In the genomic region with DNA sequence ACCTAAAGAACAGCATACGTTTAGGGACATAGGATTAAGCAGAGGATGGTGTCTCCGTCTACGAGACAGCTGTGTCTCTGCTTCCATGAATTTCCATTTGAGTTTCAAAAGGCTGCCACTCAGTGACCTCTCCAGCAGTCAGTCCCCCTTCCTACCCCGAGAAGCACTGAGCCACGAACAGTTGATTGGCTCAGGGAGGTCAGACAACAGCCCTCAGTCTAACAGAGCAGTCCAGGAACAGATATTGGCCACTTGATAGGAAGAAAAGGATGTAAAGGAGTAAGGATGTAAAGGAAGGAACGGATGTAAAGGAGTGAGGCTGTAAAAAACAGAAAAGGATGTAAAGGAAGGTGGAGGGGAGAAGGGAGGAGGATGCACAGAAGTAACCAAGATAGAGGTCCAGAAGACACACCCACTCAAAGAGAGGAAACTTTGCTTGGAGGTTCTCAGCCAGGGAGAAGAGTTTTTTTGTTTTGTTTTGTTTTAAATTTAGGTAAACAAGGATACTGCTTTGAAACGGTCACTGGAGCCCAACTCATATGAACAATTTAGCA, we compare ENCODE assay signal across 8 cellular contexts. TPM values are rescaled to one million over a fixed set of nuclear protein-coding genes. Genes with fewer than 3 reads are reported as not detected.
A peak's percentile ranks its signal among the peaks of the same experiment; 100 is the strongest.
DNase-seq lines count a peak whose midpoint lies in the region; ATAC-seq and TF ChIP-seq lines count a peak whose summit lies in the region.

No MANE protein-coding gene starts in this region.

- DNase-seq in H7, result peak; percentile 22
- no peak for DNase-seq in Peyer's patch
- DNase-seq in esophagus squamous epithelium (lab: John Stamatoyannopoulos, UW), result no peak
- no peak for DNase-seq in psoas muscle
- no peak for DNase-seq in NCI-H2029 treated with DMSO at 0.1 percent for 48 hours (lab: John Stamatoyannopoulos, UW)

- H3K27me3 ChIP-seq in H7 (ENCODE audit: control insufficient read depth, insufficient read depth, low read length), result peaks cover 33% of the 10 kb centered on the region
- H3K27me3 ChIP-seq in Peyer's patch, result peaks cover 0 to 1% of the 10 kb centered on the region in 2 donors
- peaks cover 0 to 17% (median 0%) of the 10 kb centered on the region in 4 donors for H3K27me3 ChIP-seq in esophagus squamous epithelium
- no peaks in the 10 kb centered on the region for H3K27me3 ChIP-seq in psoas muscle (ENCODE audit: insufficient read depth in 3 of 3, low read length in 2 of 3)

- H3K36me3 ChIP-seq in H7 (replicated peaks; ENCODE audit: control insufficient read depth, insufficient read depth, low read length), result no peaks in the 10 kb centered on the region
- H3K36me3 ChIP-seq in Peyer's patch, result no peaks in the 10 kb centered on the region
- no peaks in the 10 kb centered on the region for H3K36me3 ChIP-seq in esophagus squamous epithelium
- H3K36me3 ChIP-seq in psoas muscle (ENCODE audit: insufficient read depth in 1 of 2, low read depth in 1 of 2), result no peaks in the 10 kb centered on the region

- H3K9me3 ChIP-seq in Peyer's patch (no peaks in the 10 kb centered on the region), esophagus squamous epithelium (no peaks in the 10 kb centered on the region), psoas muscle (no peaks in the 10 kb centered on the region)

- intact Hi-C loops in esophagus squamous epithelium (cut with DNase I) (no loop called here), psoas muscle (cut with DNase I) (loop anchor here in 1 of 2 donors (2.0 to 5.0 kb wide), 2 partner anchors 88 to 366 kb away; a partner anchor contains a TSS)

- TF ChIP-seq CTCF in Peyer's patch (IDR thresholded peaks at IDR 0.05) (no peak), esophagus squamous epithelium (IDR thresholded peaks at IDR 0.05) (no peak), psoas muscle (IDR thresholded peaks at IDR 0.05) (no peak)

- no peak for TF ChIP-seq POLR2A in Peyer's patch (IDR thresholded peaks at IDR 0.05)
- no peak for TF ChIP-seq POLR2A in esophagus squamous epithelium (IDR thresholded peaks at IDR 0.05)
- TF ChIP-seq POLR2A in GM18505 (IDR thresholded peaks at IDR 0.05; ENCODE audit: borderline replicate concordance, extremely low read depth, insufficient read depth, insufficient read length), result no peak

- peak overlapping the region; percentile 86; the same call in 1 of the 2 replicates for H3K4me3 ChIP-seq in H7 (ENCODE audit: insufficient read depth, low read depth, low read length)
- H3K4me3 ChIP-seq in Peyer's patch, result peak overlapping the region in 1 of 4 donors; percentile 81
- peak overlapping the region in 3 of 4 donors; percentile 73 to 94 (median 91) for H3K4me3 ChIP-seq in esophagus squamous epithelium
- H3K4me3 ChIP-seq in psoas muscle, result peak overlapping the region; percentile 79

- 63 to 69% methylated on average over 7 of the region's 7 CpGs for WGBS in esophagus squamous epithelium, 2 donors
- 33 to 57% (median 37%) methylated on average over 7 of the region's 7 CpGs for WGBS in psoas muscle, 3 donors

- peaks cover 0 to 22% (median 9%) of the 10 kb centered on the region in 4 donors for H3K4me1 ChIP-seq in Peyer's patch
- peaks cover 9 to 39% (median 9%) of the 10 kb centered on the region in 3 donors for H3K4me1 ChIP-seq in esophagus squamous epithelium
- H3K4me1 ChIP-seq in psoas muscle, result peaks cover 25% of the 10 kb centered on the region

- ATAC-seq in psoas muscle (no peak), GM18505 (IDR thresholded peaks at IDR 0.05; ENCODE audit: unreplicated experiment) (no peak), GM21717 (IDR thresholded peaks at IDR 0.05; ENCODE audit: unreplicated experiment) (no peak), HG02678 (IDR thresholded peaks at IDR 0.05; ENCODE audit: unreplicated experiment) (no peak)

- H3K27ac ChIP-seq in Peyer's patch (peak overlapping the region; percentile 96 to 98 (median 98)), esophagus squamous epithelium (peak overlapping the region in 3 of 4 donors; percentile 94 to 99 (median 99)), psoas muscle (peak overlapping the region; percentile 99)

RNA-seq across cellular contexts. Expression of a gene that starts 3.2 kb away (rescaled TPM):
- 0.10 and 0.18 TPM in 2 replicates for total RNA-seq in H7 (2014; rRNA removed; shearing (Covaris generic))
- total RNA-seq in Peyer's patch (1 to 10 TPM in 2 of 4 donors, under 1 TPM in 1, not detected in 1; 0.54 to 2.5 (median 1.0) TPM), esophagus squamous epithelium (under 1 TPM in 3 of 4 donors, not detected in 1; 0.08 to 0.76 (median 0.35) TPM), psoas muscle (10 to 100 TPM in 2 of 4 donors, 1 to 10 TPM in 2; 1.5 to 40.8 (median 15.3) TPM)
- polyA plus RNA-seq in psoas muscle, result 10 to 100 TPM in 1 of 3 donors, 1 to 10 TPM in 2; 2.0 to 11.0 (median 3.4) TPM
